9 cellular contexts compared by ENCODE assay signal in genomic region chr17:72618018-72618509, GRCh38.
DNase-seq lines count a peak whose midpoint lies in the region; ATAC-seq and TF ChIP-seq lines count a peak whose summit lies in the region.
"Had no signal": no experiment of that assay in that cellular context is flagged by ENCODE, and none has a peak within 500 bp of the region (broad histone marks: within the 10 kb centered on the region; RNA-seq: fewer than 3 reads in every experiment).

No MANE protein-coding gene starts in this region.

- H3K36me3 ChIP-seq in esophagus squamous epithelium = no peaks in the 10 kb centered on the region
- H3K36me3 ChIP-seq in suprapubic skin = no peaks in the 10 kb centered on the region

- peak overlapping the region; percentile 52 to 84 (median 76) for H3K4me3 Mint-ChIP-seq in T-cell
- H3K4me3 Mint-ChIP-seq: IgD-negative memory B cell had no signal

- H3K9me3 Mint-ChIP-seq in T-cell = no peaks in the 10 kb centered on the region

- H3K4me1 Mint-ChIP-seq in T-cell = peaks cover 18 to 32% (median 21%) of the 10 kb centered on the region in 3 donors

- ATAC-seq in GM18511 (IDR thresholded peaks at IDR 0.05; ENCODE audit: unreplicated experiment) (peak; percentile 71), HG03066 (IDR thresholded peaks at IDR 0.05; ENCODE audit: low read depth, unreplicated experiment) (peak; percentile 52), T-cell (replicated peaks in 1 of 4) (peak; percentile 70 to 88 (median 76))

- H3K27ac ChIP-seq in esophagus squamous epithelium = peak overlapping the region; percentile 64 to 81 (median 67)
- H3K27ac ChIP-seq in suprapubic skin = peak overlapping the region; percentile 39

- H3K4me1 ChIP-seq in esophagus squamous epithelium (peaks cover 0 to 46% (median 23%) of the 10 kb centered on the region in 3 donors), suprapubic skin (peaks cover 41% of the 10 kb centered on the region)

- DNase-seq in T-cell (peak in 25 of 34 experiments; percentile 2 to 54 (median 11)), esophagus squamous epithelium (lab: John Stamatoyannopoulos, UW) (no peak), suprapubic skin (ENCODE audit: low spot score in 2 of 2) (peak in 1 of 2 donors; percentile 69), ecto neural progenitor cell (ENCODE audit: low spot score) (no peak), NCI-H2081 (lab: John Stamatoyannopoulos, UW) (no peak), NCI-H226 (no peak)

- H3K27ac Mint-ChIP-seq in T-cell = peak overlapping the region; percentile 84 to 87
- H3K27ac Mint-ChIP-seq: IgD-negative memory B cell had no signal

- TF ChIP-seq POLR2A in esophagus squamous epithelium (IDR thresholded peaks at IDR 0.05) (no peak), suprapubic skin (IDR thresholded peaks at IDR 0.05) (no peak)

- intact Hi-C loops in esophagus squamous epithelium (cut with DNase I) = no loop called here

- H3K4me3 ChIP-seq in esophagus squamous epithelium (peak overlapping the region in 1 of 4 donors; percentile 1), suprapubic skin (peak overlapping the region; percentile 6)

- H3K36me3 Mint-ChIP-seq in T-cell = no peaks in the 10 kb centered on the region

- POLR2A ChIA-PET in T-cell (lab: Charles Lee) = interaction anchor here in 1 of 2 donors (0.6 kb wide), 1 partner anchor 84 kb away, joined by 4 read pairs; no protein-coding TSS in a partner anchor

- H3K9me3 ChIP-seq in esophagus squamous epithelium = no peaks in the 10 kb centered on the region
- no peaks in the 10 kb centered on the region for H3K9me3 ChIP-seq in suprapubic skin

- H3K27me3 ChIP-seq in esophagus squamous epithelium (peaks cover 0 to 52% (median 0%) of the 10 kb centered on the region in 4 donors), suprapubic skin (peaks cover 10% of the 10 kb centered on the region)

- no peak for TF ChIP-seq EP300 in suprapubic skin (IDR thresholded peaks at IDR 0.05)

- no peak for TF ChIP-seq CTCF in esophagus squamous epithelium (IDR thresholded peaks at IDR 0.05)
- TF ChIP-seq CTCF in suprapubic skin (IDR thresholded peaks at IDR 0.05) = no peak

- H3K27me3 Mint-ChIP-seq in T-cell = peaks cover 16 to 32% of the 10 kb centered on the region in 2 donors

- CTCF ChIA-PET in T-cell (lab: Charles Lee) = interaction anchor here (0.7 to 1.7 kb wide), 5 partner anchors 24 to 108 kb away, joined by 3 to 6 read pairs (median 4); no protein-coding TSS in a partner anchor

- 7 to 11% methylated on average over 10 to 16 of the region's 17 CpGs for WGBS in esophagus squamous epithelium, 2 donors
- 1% methylated on average over 13 of the region's 17 CpGs for WGBS in suprapubic skin

Comparison
In these comparisons a context has a peak if more than half of its experiments do, and no peak if none do; other contexts are left out.
1. DNase-seq: peak in T-cell (25 of 34); none in esophagus squamous epithelium (single experiment), ecto neural progenitor cell (single experiment), NCI-H2081 (0 of 2) and NCI-H226 (single experiment).
2. Peak in every context shown above with its lines, with median percentiles within 50 percentile points of each other: ATAC-seq.